In the genomic region with DNA sequence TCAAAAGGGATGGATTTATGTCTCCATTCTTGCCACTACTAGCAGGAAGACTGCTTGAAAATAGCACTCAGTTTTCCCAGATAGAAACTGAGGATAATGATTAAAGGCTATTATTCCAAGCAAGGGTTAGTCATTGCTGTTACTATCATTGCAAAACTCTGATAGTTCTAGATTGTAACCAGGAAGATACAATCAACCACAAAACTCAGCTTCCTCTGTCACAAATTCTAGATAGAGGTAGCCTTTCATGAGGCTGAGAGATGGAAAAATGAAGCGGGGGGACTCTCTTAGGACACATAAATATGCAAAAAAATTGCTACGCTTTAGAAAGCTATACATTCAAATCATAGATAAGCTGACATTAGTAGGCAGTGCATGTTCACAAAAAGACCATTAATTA, we compare ENCODE assay signal across 10 cellular contexts. TPM values are rescaled to one million over a fixed set of nuclear protein-coding genes. Genes with fewer than 3 reads are reported as not detected.
DNase-seq lines count a peak whose midpoint lies in the region; ATAC-seq and TF ChIP-seq lines count a peak whose summit lies in the region.
"Had no signal": no experiment of that assay in that cellular context is flagged by ENCODE, and none has a peak within 500 bp of the region (broad histone marks: within the 10 kb centered on the region; RNA-seq: fewer than 3 reads in every experiment).

No MANE protein-coding gene starts in this region.

- H3K4me1 ChIP-seq in mesodermal cell (ENCODE audit: control insufficient read depth, insufficient read depth, low read length, poor library complexity, severe bottlenecking), result peaks cover 8% of the 10 kb centered on the region

- in situ Hi-C loops in KBM-7 (cut with MboI; ENCODE audit: low pct_unique_long_range_greater_than_20kb, low sequenced_read_pairs), result no loop called here

- DNase-seq in AG04450 (ENCODE audit: low read depth, low spot score) (no peak), KBM-7 (peak; percentile 54), amniotic epithelial cell (ENCODE audit: low read depth) (peak; percentile 64), NCI-H524 treated with DMSO at 0.1 percent for 48 hours (lab: John Stamatoyannopoulos, UW) (no peak)
- DNase-seq in NK-92 treated with Interleukin-12 subunit alpha and Interleukin-12 subunit beta, amount 100 ng/mL, for 24 hours (lab: John Stamatoyannopoulos, UW), result no peak
- DNase-seq: activated B cell treated with CpG ODN at 0.5 μM for 24 hours, head of caudate nucleus had no signal

- H3K27me3 ChIP-seq in AG04450 (ENCODE audit: control insufficient read depth, insufficient read depth, low read length), result no peaks in the 10 kb centered on the region

- POLR2A ChIA-PET in AG04450 (lab: Yijun Ruan, JAX), result no interaction called here

- H3K36me3 ChIP-seq in mesodermal cell (ENCODE audit: control insufficient read depth, insufficient read depth, low read length), result peaks cover 41% of the 10 kb centered on the region

- no peaks in the 10 kb centered on the region for H3K9me3 ChIP-seq in AG04450 (ENCODE audit: control insufficient read depth, insufficient read depth, low read length)
- H3K9me3 ChIP-seq in mesodermal cell (ENCODE audit: control insufficient read depth, low read length), result no peaks in the 10 kb centered on the region

- CTCF ChIA-PET in AG04450 (lab: Charles Lee), result interaction anchor here (0.6 to 1.8 kb wide), 5 partner anchors 9 to 47 kb away, joined by 3 to 11 read pairs (median 8); no protein-coding TSS in a partner anchor

- peak overlapping the region; percentile 72; the same call in 1 of the 2 replicates for H3K4me3 ChIP-seq in AG04450 (ENCODE audit: low read depth, low read length)
- peak overlapping the region; percentile 72 for H3K4me3 ChIP-seq in mesodermal cell (ENCODE audit: extremely low read depth, insufficient read depth, low read length, poor library complexity, severe bottlenecking)

- WGBS in mesodermal cell (ENCODE audit: insufficient coverage in 2 of 2), 2 experiments, result no CpG with 5 or more reads among the region's 2 CpGs

- no peak overlapping the region for H3K27ac ChIP-seq in AG04450 (ENCODE audit: low read depth, low read length)
- no peak overlapping the region for H3K27ac ChIP-seq in mesodermal cell (ENCODE audit: low read depth, low read length, severe bottlenecking)

- ATAC-seq in HG02763 (IDR thresholded peaks at IDR 0.05; ENCODE audit: unreplicated experiment) (no peak), HG03039 (IDR thresholded peaks at IDR 0.05; ENCODE audit: unreplicated experiment) (no peak)

- no peak for TF ChIP-seq CTCF in AG04450 (IDR thresholded peaks at IDR 0.05; ENCODE audit: low read depth, low read length)

RNA-seq across cellular contexts. Expression of a gene that starts 3.1 kb away (rescaled TPM):
- 425 and 596 TPM in 2 replicates for polyA plus RNA-seq in AG04450 (2011; rRNA removed)
- polyA minus RNA-seq in AG04450 (2011; rRNA and poly(A)+ RNA removed), result 136 and 158 TPM in 2 replicates
- polyA plus RNA-seq in mesodermal cell (2013, experiment 1 of 2), result 1,115 TPM
- 973 TPM for polyA plus RNA-seq in mesodermal cell (2013, experiment 2 of 2)

Comparison
In these comparisons a context has a peak if more than half of its experiments do, and no peak if none do; other contexts are left out.
1. DNase-seq: peak in KBM-7 (single experiment) and amniotic epithelial cell (single experiment); none in AG04450 (single experiment), NCI-H524 treated with DMSO at 0.1 percent for 48 hours (single experiment) and NK-92 treated with Interleukin-12 subunit alpha and Interleukin-12 subunit beta, amount 100 ng/mL, for 24 hours (single experiment).